ENCODE assay signal across 1 cellular context in the genomic region with DNA sequence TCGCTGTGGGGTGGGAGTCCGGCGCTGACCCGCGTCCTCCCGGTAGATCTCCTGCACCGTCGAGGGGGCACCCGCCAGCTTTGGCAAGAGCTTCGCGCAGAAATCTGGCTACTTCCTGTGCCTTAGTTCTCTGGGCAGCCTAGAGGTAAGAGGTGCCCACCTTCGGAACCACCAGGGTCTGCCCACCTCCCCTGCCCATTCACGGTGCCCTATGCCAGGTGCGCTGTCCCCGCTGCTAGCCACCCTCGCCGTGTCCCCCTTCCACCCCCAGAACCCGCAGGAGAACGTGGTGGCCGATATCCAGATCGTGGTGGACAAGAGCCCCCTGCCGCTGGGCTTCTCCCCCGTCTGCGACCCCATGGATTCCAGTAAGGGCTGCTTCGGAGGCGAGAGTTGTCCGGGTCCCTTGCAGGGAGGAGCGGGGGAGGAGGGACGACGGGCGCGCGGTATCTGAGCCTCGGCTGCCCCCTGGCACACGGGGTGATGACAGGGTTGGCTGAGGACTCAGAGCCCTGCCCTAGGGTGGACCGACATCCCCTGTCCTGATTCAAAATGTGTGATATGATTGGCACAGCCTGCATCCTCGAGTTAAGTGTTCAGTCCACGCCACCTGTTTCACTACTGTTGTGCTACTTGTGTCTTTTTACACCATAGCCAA.
TF ChIP-seq lines count a peak whose summit lies in the region.

No MANE protein-coding gene starts in this region.

TF ChIP-seq in K562, 482 proteins besides CTCF, POLR2A, EP300 and RAD21 (continued from another document):
- TF ChIP-seq, protein P1, sequence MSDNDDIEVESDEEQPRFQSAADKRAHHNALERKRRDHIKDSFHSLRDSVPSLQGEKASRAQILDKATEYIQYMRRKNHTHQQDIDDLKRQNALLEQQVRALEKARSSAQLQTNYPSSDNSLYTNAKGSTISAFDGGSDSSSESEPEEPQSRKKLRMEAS (CRISPR knock-in tag; IDR thresholded peaks at IDR 0.05): peak; percentile 61
- TF ChIP-seq MTA2 (IDR thresholded peaks at IDR 0.05; ENCODE audit: low read depth) (no peak), FIP1L1 (IDR thresholded peaks at IDR 0.05; ENCODE audit: low read depth, low read length, poor library complexity, severe bottlenecking) (no peak), NFRKB (IDR thresholded peaks at IDR 0.05; ENCODE audit: low read depth) (no peak), RBFOX2 (IDR thresholded peaks at IDR 0.05; ENCODE audit: low read depth, low read length) (peak; percentile 21), ZNF586 (CRISPR knock-in tag; conservative IDR thresholded peaks at IDR 0.05) (no peak), ZBTB7A (IDR thresholded peaks at IDR 0.05; ENCODE audit: borderline replicate concordance, control insufficient read depth, low read depth, low read length) (peak; percentile 55), NFIC (IDR thresholded peaks at IDR 0.05) (0 out of 2 replicates have a peak, but pooled peaks have one; percentile 47)
- TF ChIP-seq, protein P2, sequence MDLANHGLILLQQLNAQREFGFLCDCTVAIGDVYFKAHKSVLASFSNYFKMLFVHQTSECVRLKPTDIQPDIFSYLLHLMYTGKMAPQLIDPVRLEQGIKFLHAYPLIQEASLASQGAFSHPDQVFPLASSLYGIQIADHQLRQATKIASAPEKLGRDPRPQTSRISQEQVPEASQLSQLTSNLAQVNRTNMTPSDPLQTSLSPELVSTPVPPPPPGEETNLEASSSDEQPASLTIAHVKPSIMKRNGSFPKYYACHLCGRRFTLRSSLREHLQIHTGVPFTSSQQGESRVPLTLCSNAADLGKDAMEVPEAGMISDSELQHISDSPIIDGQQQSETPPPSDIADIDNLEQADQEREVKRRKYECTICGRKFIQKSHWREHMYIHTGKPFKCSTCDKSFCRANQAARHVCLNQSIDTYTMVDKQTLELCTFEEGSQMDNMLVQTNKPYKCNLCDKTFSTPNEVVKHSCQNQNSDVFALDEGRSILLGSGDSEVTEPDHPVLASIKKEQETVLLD (IDR thresholded peaks at IDR 0.05): 0 out of 2 replicates have a peak, but pooled peaks have one; percentile 41
